ENCODE assay signal across 11 cellular contexts in genomic region chr10:34121974-34122282, GRCh38.
DNase-seq lines count a peak whose midpoint lies in the region; ATAC-seq, FAIRE-seq and TF ChIP-seq lines count a peak whose summit lies in the region.
"Had no signal": no experiment of that assay in that cellular context is flagged by ENCODE, and none has a peak within 500 bp of the region (broad histone marks: within the 10 kb centered on the region; RNA-seq: fewer than 3 reads in every experiment).

No MANE protein-coding gene starts in this region.

- no peak overlapping the region for H3K4me3 Mint-ChIP-seq in neural crest cell

- H3K4me1 ChIP-seq in kidney (ENCODE audit: control insufficient read depth in 1 of 2, insufficient read depth in 1 of 2, low read depth in 1 of 2, low read length in 2 of 2) = peaks cover 3 to 8% of the 10 kb centered on the region in 2 donors

- peak; percentile 76 for ATAC-seq in GM18870 (IDR thresholded peaks at IDR 0.05; ENCODE audit: unreplicated experiment)
- ATAC-seq: gastroesophageal sphincter had no signal

- intact Hi-C loops in kidney (cut with DNase I) = no loop called here

- H3K4me3 ChIP-seq in bronchial epithelial cell (ENCODE audit: low read depth, low read length) (no peak overlapping the region), kidney (ENCODE audit: low read length in 2 of 2) (no peak overlapping the region)
- H3K4me3 ChIP-seq: gastroesophageal sphincter, lung, thyroid gland had no signal

- TF ChIP-seq CTCF in bronchial epithelial cell (IDR thresholded peaks at IDR 0.05; ENCODE audit: insufficient read depth, low read length, severe bottlenecking) (no peak), neural crest cell (conservative IDR thresholded peaks at IDR 0.05) (no peak), kidney (IDR thresholded peaks at IDR 0.05; ENCODE audit: borderline replicate concordance, extremely low read depth, insufficient read depth) (no peak)

- H3K27ac ChIP-seq in kidney (ENCODE audit: low read depth in 2 of 2, low read length in 2 of 2) = no peak overlapping the region

- peaks cover 36% of the 10 kb centered on the region for H3K4me1 Mint-ChIP-seq in neural crest cell

- peaks cover 2% of the 10 kb centered on the region for H3K36me3 ChIP-seq in bronchial epithelial cell (ENCODE audit: control insufficient read depth, insufficient read depth, low read length)
- no peaks in the 10 kb centered on the region for H3K36me3 ChIP-seq in kidney (ENCODE audit: control insufficient read depth in 1 of 2, insufficient read depth in 2 of 2, low read length in 2 of 2)
- H3K36me3 ChIP-seq: thyroid gland had no signal

- peak overlapping the region; percentile 53 for H3K27ac Mint-ChIP-seq in neural crest cell (ENCODE audit: unreplicated experiment)

- no peaks in the 10 kb centered on the region for H3K9me3 Mint-ChIP-seq in neural crest cell

- FAIRE-seq in bronchial epithelial cell (lab: Jason Lieb, UNC) = peak; percentile 88
- no peak for FAIRE-seq in kidney (lab: Jason Lieb, UNC)

- no peaks in the 10 kb centered on the region for H3K27me3 ChIP-seq in bronchial epithelial cell (ENCODE audit: control insufficient read depth, insufficient read depth, low read length)
- H3K27me3 ChIP-seq: gastroesophageal sphincter, thyroid gland had no signal

- no peaks in the 10 kb centered on the region for H3K27me3 Mint-ChIP-seq in neural crest cell (ENCODE audit: low read depth)

- H3K36me3 Mint-ChIP-seq in neural crest cell (ENCODE audit: low read depth) = peaks cover 4% of the 10 kb centered on the region

- H3K9ac ChIP-seq in kidney (ENCODE audit: low read length in 2 of 2) = no peak overlapping the region

- no peaks in the 10 kb centered on the region for H3K9me3 ChIP-seq in kidney (ENCODE audit: control insufficient read depth in 1 of 2, low read length in 2 of 2)
- H3K9me3 ChIP-seq: gastroesophageal sphincter, thyroid gland had no signal

- DNase-seq in KG1 (lab: John Stamatoyannopoulos, UW) = peak; percentile 39
- peak; percentile 77 for DNase-seq in bronchial epithelial cell (ENCODE audit: low read depth)
- DNase-seq in neural crest cell (ENCODE audit: low read depth, low spot score) = no peak
- no peak for DNase-seq in HuH-7.5 (ENCODE audit: low spot score)
- DNase-seq in kidney = no peak
- DNase-seq in inferior parietal cortex (ENCODE audit: extremely low spot score) = no peak
- no peak for DNase-seq in NCI-H524 treated with DMSO at 0.1 percent for 48 hours (lab: John Stamatoyannopoulos, UW)
- DNase-seq: thyroid gland had no signal

Comparison
In these comparisons a context has a peak if more than half of its experiments do, and no peak if none do; other contexts are left out.
1. DNase-seq: peak in KG1 (single experiment) and bronchial epithelial cell (single experiment); none in neural crest cell (single experiment), HuH-7.5 (single experiment), kidney (single experiment), inferior parietal cortex (single experiment) and NCI-H524 treated with DMSO at 0.1 percent for 48 hours (single experiment).